8 cellular contexts compared by ENCODE assay signal in the genomic region with DNA sequence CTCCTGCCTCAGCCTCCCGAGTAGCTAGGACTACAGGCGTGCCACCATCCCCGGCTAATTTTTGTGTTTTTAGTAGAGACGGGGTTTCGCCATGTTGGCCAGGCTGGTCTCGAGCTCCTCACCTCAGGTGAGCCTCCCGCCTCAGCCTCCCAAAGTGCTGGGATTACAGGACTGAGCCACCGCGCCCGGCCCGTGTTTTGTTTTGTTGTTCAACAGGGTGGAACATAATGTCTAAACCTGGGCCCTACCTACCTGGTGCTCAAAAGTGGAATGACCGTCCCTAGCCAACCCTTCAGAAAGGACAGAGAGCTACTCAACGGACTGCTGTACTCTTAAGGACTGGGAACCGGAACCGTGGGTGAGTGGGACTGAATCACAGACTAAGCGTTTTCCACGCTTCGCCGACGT. TPM values are rescaled to one million over a fixed set of nuclear protein-coding genes. Genes with fewer than 3 reads are reported as not detected.
DNase-seq lines count a peak whose midpoint lies in the region; ATAC-seq, FAIRE-seq and TF ChIP-seq lines count a peak whose summit lies in the region.

No MANE protein-coding gene starts in this region.

- H3K27me3 ChIP-seq in WERI-Rb-1 (ENCODE audit: insufficient read depth, low read depth, severe bottlenecking) (no peaks in the 10 kb centered on the region), right cardiac atrium (ENCODE audit: control insufficient read depth, insufficient read depth) (no peaks in the 10 kb centered on the region), spleen (replicated peaks in 1 of 7) (no peaks in the 10 kb centered on the region)

- WGBS in right cardiac atrium: 62% methylated on average over 20 of the region's 20 CpGs
- WGBS in spleen, 5 donors: 64 to 77% (median 70%) methylated on average over 20 of the region's 20 CpGs

- TF ChIP-seq CTCF in HEK293 (tag by site-specific recombination; IDR thresholded peaks at IDR 0.05) (no peak), WERI-Rb-1 (IDR thresholded peaks at IDR 0.05; ENCODE audit: low read depth, low read length) (no peak), spleen (IDR thresholded peaks at IDR 0.05 in 8 of 11, conservative IDR thresholded peaks at IDR 0.05 in 3 of 11) (no peak), GM20000 (IDR thresholded peaks at IDR 0.05; ENCODE audit: extremely low read depth, missing control alignments) (no peak)

- peak overlapping the region; percentile 89 for H3K27ac ChIP-seq in HEK293 (ENCODE audit: extremely low read depth, low read depth, low read length)
- H3K27ac ChIP-seq in WERI-Rb-1: peak overlapping the region; percentile 97
- H3K27ac ChIP-seq in right cardiac atrium (ENCODE audit: low read length): peak overlapping the region; percentile 69
- peak overlapping the region; percentile 89 to 96 (median 94) for H3K27ac ChIP-seq in spleen

- POLR2A ChIA-PET in HEK293 (lab: Yijun Ruan, JAX): interaction anchor here (0.6 to 2.7 kb wide), 24 partner anchors 10 to 242 kb away, joined by 3 to 31 read pairs (median 4); a partner anchor contains a TSS

- DNase-seq in WERI-Rb-1 (no peak), right cardiac atrium (peak in 2 of 3 donors; percentile 62 to 71), spleen (peak; percentile 81), HTR-8/SVneo (ENCODE audit: insufficient read length, low spot score) (no peak), SK-N-DZ (ENCODE audit: low spot score) (no peak), GM12892 (ENCODE audit: insufficient read length) (no peak), GM20000 (ENCODE audit: low spot score) (no peak)

- intact Hi-C loops in right cardiac atrium (cut with DNase I) (loop anchor here in 1 of 4 donors (2.0 kb wide), 1 partner anchor 21 kb away; no protein-coding TSS in a partner anchor), spleen (cut with DNase I; ENCODE audit: low total_unique reads) (no loop called here)

- no peak for ATAC-seq in right cardiac atrium

- peaks cover 0 to 8% of the 10 kb centered on the region in 2 experiments; a peak in 1 of 3 replicates for H3K36me3 ChIP-seq in HEK293 (ENCODE audit: control insufficient read depth in 2 of 2, insufficient read depth in 1 of 2, low read length in 2 of 2)
- peaks cover 37% of the 10 kb centered on the region for H3K36me3 ChIP-seq in WERI-Rb-1
- H3K36me3 ChIP-seq in spleen: no peaks in the 10 kb centered on the region

- TF ChIP-seq POLR2A in spleen (IDR thresholded peaks at IDR 0.05): no peak
- no peak for TF ChIP-seq POLR2A in GM12892 (IDR thresholded peaks at IDR 0.05; ENCODE audit: low read depth, low read length)

- no peak for FAIRE-seq in HTR-8/SVneo (lab: Jason Lieb, UNC)
- no peak for FAIRE-seq in GM12892 (lab: Jason Lieb, UNC)

- H3K9me3 ChIP-seq in HEK293 (ENCODE audit: control insufficient read depth, insufficient read depth, low read depth, low read length): no peaks in the 10 kb centered on the region
- H3K9me3 ChIP-seq in WERI-Rb-1 (ENCODE audit: severe bottlenecking): no peaks in the 10 kb centered on the region
- no peaks in the 10 kb centered on the region for H3K9me3 ChIP-seq in right cardiac atrium (ENCODE audit: control insufficient read depth, low read length)
- no peaks in the 10 kb centered on the region for H3K9me3 ChIP-seq in spleen

- CTCF ChIA-PET in HEK293 (lab: Yijun Ruan, JAX): interaction anchor here (0.5 to 3.5 kb wide), 17 partner anchors 8 to 74 kb away, joined by 3 to 28 read pairs (median 3); a partner anchor contains a TSS

- H3K4me3 ChIP-seq in HEK293 (ENCODE audit: low read depth, low read length) (peak overlapping the region; percentile 46), WERI-Rb-1 (ENCODE audit: low read depth, low read length) (peak overlapping the region; percentile 57), right cardiac atrium (ENCODE audit: low read length) (peak overlapping the region; percentile 41), spleen (peak overlapping the region; percentile 42 to 99 (median 96))

- 0 out of 2 replicates have a peak, but pooled peaks cover 2% of the 10 kb centered on the region for H3K4me1 ChIP-seq in HEK293 (ENCODE audit: control insufficient read depth, insufficient read depth, low read length)
- no peaks in the 10 kb centered on the region for H3K4me1 ChIP-seq in right cardiac atrium (ENCODE audit: control insufficient read depth, insufficient read depth, low read length)
- H3K4me1 ChIP-seq in spleen: peaks cover 10 to 67% (median 41%) of the 10 kb centered on the region in 6 donors

TF ChIP-seq in HEK293, 187 proteins besides CTCF, POLR2A, EP300 and RAD21:
- no peak for TF ChIP-seq ZNF629 (tag by site-specific recombination; IDR thresholded peaks at IDR 0.05)
- TF ChIP-seq, protein P1, sequence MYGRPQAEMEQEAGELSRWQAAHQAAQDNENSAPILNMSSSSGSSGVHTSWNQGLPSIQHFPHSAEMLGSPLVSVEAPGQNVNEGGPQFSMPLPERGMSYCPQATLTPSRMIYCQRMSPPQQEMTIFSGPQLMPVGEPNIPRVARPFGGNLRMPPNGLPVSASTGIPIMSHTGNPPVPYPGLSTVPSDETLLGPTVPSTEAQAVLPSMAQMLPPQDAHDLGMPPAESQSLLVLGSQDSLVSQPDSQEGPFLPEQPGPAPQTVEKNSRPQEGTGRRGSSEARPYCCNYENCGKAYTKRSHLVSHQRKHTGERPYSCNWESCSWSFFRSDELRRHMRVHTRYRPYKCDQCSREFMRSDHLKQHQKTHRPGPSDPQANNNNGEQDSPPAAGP (tag by site-specific recombination; IDR thresholded peaks at IDR 0.05): 0 out of 2 replicates have a peak, but pooled peaks have one; percentile 10

RNA-seq across cellular contexts. Expression of a gene that starts 0.8 kb away (rescaled TPM):
- total RNA-seq in right cardiac atrium (10 to 100 TPM; 19.0 to 53.8 (median 41.6) TPM), spleen (10 to 100 TPM; 26.6 to 45.1 (median 36.2) TPM)
- polyA plus RNA-seq in right cardiac atrium (89.6 TPM), spleen (10 to 100 TPM; 47.4 to 59.2 (median 56.4) TPM)
- 221 and 246 TPM in 2 replicates for polyA plus RNA-seq in SK-N-DZ (2014; cell fraction: cytosol; rRNA removed)
- 679 and 767 TPM in 2 replicates for polyA plus RNA-seq in SK-N-DZ (2014; cell fraction: nucleus; rRNA removed)
- 43.2 TPM for polyA plus RNA-seq in GM12892 (2012; ENCODE audit: missing spikeins)

RNA-seq across cellular contexts. Expression of a gene that starts 11.7 kb away (rescaled TPM):
- total RNA-seq in right cardiac atrium: not detected
- polyA plus RNA-seq in right cardiac atrium: not detected
- total RNA-seq in spleen: not detected
- under 1 TPM in 2 of 3 donors, not detected in 1; 0.06 to 0.07 TPM for polyA plus RNA-seq in spleen
- polyA plus RNA-seq in SK-N-DZ (2014; cell fraction: cytosol; rRNA removed): not detected in 2 replicates
- polyA plus RNA-seq in SK-N-DZ (2014; cell fraction: nucleus; rRNA removed): not detected in 2 replicates
- not detected for polyA plus RNA-seq in GM12892 (2012; ENCODE audit: missing spikeins)

RNA-seq across cellular contexts. Expression of a gene that starts 16.6 kb away (rescaled TPM):
- 100 to 1,000 TPM in 3 of 4 donors, 10 to 100 TPM in 1; 82.3 to 113 (median 104) TPM for total RNA-seq in right cardiac atrium
- 69.3 TPM for polyA plus RNA-seq in right cardiac atrium
- total RNA-seq in spleen: 100 to 1,000 TPM in 4 of 7 donors, 10 to 100 TPM in 3; 82.7 to 157 (median 125) TPM
- 100 to 1,000 TPM in 2 of 3 donors, 10 to 100 TPM in 1; 92.2 to 145 (median 100) TPM for polyA plus RNA-seq in spleen
- polyA plus RNA-seq in SK-N-DZ (2014; cell fraction: cytosol; rRNA removed): 364 and 496 TPM in 2 replicates
- 262 and 344 TPM in 2 replicates for polyA plus RNA-seq in SK-N-DZ (2014; cell fraction: nucleus; rRNA removed)
- polyA plus RNA-seq in GM12892 (2012; ENCODE audit: missing spikeins): 133 TPM

RNA-seq across cellular contexts. Expression of a gene that starts 22.2 kb away (rescaled TPM):
- total RNA-seq in right cardiac atrium: 1 to 10 TPM; 2.5 to 5.0 (median 4.4) TPM
- 4.8 TPM for polyA plus RNA-seq in right cardiac atrium
- total RNA-seq in spleen: 1 to 10 TPM in 2 of 7 donors, under 1 TPM in 3, not detected in 2; 0.29 to 2.1 (median 0.77) TPM
- under 1 TPM; 0.15 to 0.67 (median 0.22) TPM for polyA plus RNA-seq in spleen
- 29.9 and 41.5 TPM in 2 replicates for polyA plus RNA-seq in SK-N-DZ (2014; cell fraction: cytosol; rRNA removed)
- polyA plus RNA-seq in SK-N-DZ (2014; cell fraction: nucleus; rRNA removed): 231 and 327 TPM in 2 replicates
- 0.98 TPM for polyA plus RNA-seq in GM12892 (2012; ENCODE audit: missing spikeins)

RNA-seq across cellular contexts. Expression of a gene that starts 26.2 kb away (rescaled TPM):
- 10 to 100 TPM; 13.7 to 20.3 (median 15.2) TPM for total RNA-seq in right cardiac atrium
- 33.8 TPM for polyA plus RNA-seq in right cardiac atrium
- total RNA-seq in spleen: 10 to 100 TPM; 17.3 to 43.9 (median 23.6) TPM
- 10 to 100 TPM; 28.8 to 46.4 (median 37.9) TPM for polyA plus RNA-seq in spleen
- polyA plus RNA-seq in SK-N-DZ (2014; cell fraction: cytosol; rRNA removed): 57.6 and 71.0 TPM in 2 replicates
- 426 and 537 TPM in 2 replicates for polyA plus RNA-seq in SK-N-DZ (2014; cell fraction: nucleus; rRNA removed)
- 8.8 TPM for polyA plus RNA-seq in GM12892 (2012; ENCODE audit: missing spikeins)

Comparison
In these comparisons a context has a peak if more than half of its experiments do, and no peak if none do; other contexts are left out.
1. H3K4me3 ChIP-seq: peak in every context shown above with its lines; median percentile 96 in spleen; 57 in WERI-Rb-1; 46 in HEK293; 41 in right cardiac atrium.
2. DNase-seq: peak in right cardiac atrium (2 of 3) and spleen (single experiment); none in WERI-Rb-1 (single experiment), HTR-8/SVneo (single experiment), SK-N-DZ (single experiment), GM12892 (single experiment) and GM20000 (single experiment).
3. Peak in every context shown above with its lines, with median percentiles within 50 percentile points of each other: H3K27ac ChIP-seq.